In the genomic region with DNA sequence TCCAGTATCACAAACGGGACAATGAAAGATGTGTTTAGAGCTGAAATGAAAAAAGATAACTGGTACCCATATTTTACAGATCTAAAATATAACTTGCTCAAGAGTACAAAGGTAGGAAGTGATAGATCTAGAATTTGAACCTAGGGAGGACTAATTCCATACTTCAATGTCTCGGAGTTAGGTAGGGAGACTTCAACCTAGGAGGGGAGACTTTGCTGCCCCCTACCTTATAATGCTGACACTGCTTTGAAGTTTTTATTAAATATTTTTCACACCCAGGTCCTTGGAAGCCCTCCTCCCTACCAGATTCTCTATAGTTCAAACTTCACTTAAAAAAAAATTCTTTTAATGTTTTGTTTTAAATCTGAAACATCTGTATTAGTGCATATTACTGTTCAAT, we compare ENCODE assay signal across 10 cellular contexts. TPM values are rescaled to one million over a fixed set of nuclear protein-coding genes. Genes with fewer than 3 reads are reported as not detected.
DNase-seq lines count a peak whose midpoint lies in the region; ATAC-seq and TF ChIP-seq lines count a peak whose summit lies in the region.
"Had no signal": no experiment of that assay in that cellular context is flagged by ENCODE, and none has a peak within 500 bp of the region (broad histone marks: within the 10 kb centered on the region; RNA-seq: fewer than 3 reads in every experiment).

No MANE protein-coding gene starts in this region.

- H3K36me3 ChIP-seq in HEK293 (ENCODE audit: control insufficient read depth in 2 of 2, insufficient read depth in 1 of 2, low read length in 2 of 2) (peaks cover 13 to 17% of the 10 kb centered on the region in 2 experiments; a peak in 2 of 3 replicates), kidney epithelial cell (ENCODE audit: control insufficient read depth, insufficient read depth, low read length) (no peaks in the 10 kb centered on the region)

- H3K9me3 ChIP-seq in HEK293 (ENCODE audit: control insufficient read depth, insufficient read depth, low read depth, low read length): no peaks in the 10 kb centered on the region

- H3K4me1 Mint-ChIP-seq in activated naive CD8-positive, alpha-beta T cell treated with anti-CD3 and anti-CD28 coated beads, Interleukin-2, amount 50 U/mL, for 24 hours: peaks cover 20% of the 10 kb centered on the region

- peaks cover 4% of the 10 kb centered on the region for H3K9me3 Mint-ChIP-seq in activated naive CD8-positive, alpha-beta T cell treated with anti-CD3 and anti-CD28 coated beads, Interleukin-2, amount 50 U/mL, for 24 hours
- H3K9me3 Mint-ChIP-seq: effector memory CD8-positive, alpha-beta T cell had no signal

- no peak overlapping the region for H3K27ac Mint-ChIP-seq in activated naive CD8-positive, alpha-beta T cell treated with anti-CD3 and anti-CD28 coated beads, Interleukin-2, amount 50 U/mL, for 24 hours
- H3K27ac Mint-ChIP-seq: effector memory CD8-positive, alpha-beta T cell had no signal

- no peaks in the 10 kb centered on the region for H3K27me3 ChIP-seq in kidney epithelial cell (ENCODE audit: control insufficient read depth, insufficient read depth, low read length)

- ATAC-seq in activated naive CD8-positive, alpha-beta T cell treated with anti-CD3 and anti-CD28 coated beads, Interleukin-2, amount 50 U/mL, for 24 hours: no peak
- ATAC-seq: effector memory CD8-positive, alpha-beta T cell had no signal

- POLR2A ChIA-PET in HEK293 (lab: Yijun Ruan, JAX): no interaction called here

- H3K4me3 ChIP-seq in HEK293 (ENCODE audit: low read depth, low read length): no peak overlapping the region
- H3K4me3 ChIP-seq in kidney epithelial cell (ENCODE audit: low read depth, low read length): no peak overlapping the region

- no peaks in the 10 kb centered on the region for H3K27me3 Mint-ChIP-seq in activated naive CD8-positive, alpha-beta T cell treated with anti-CD3 and anti-CD28 coated beads, Interleukin-2, amount 50 U/mL, for 24 hours
- H3K27me3 Mint-ChIP-seq: effector memory CD8-positive, alpha-beta T cell had no signal

- TF ChIP-seq CTCF in HEK293 (tag by site-specific recombination; IDR thresholded peaks at IDR 0.05): no peak
- TF ChIP-seq CTCF in VCaP (conservative IDR thresholded peaks at IDR 0.05): peak; percentile 59
- TF ChIP-seq CTCF in kidney epithelial cell (IDR thresholded peaks at IDR 0.05; ENCODE audit: insufficient read depth, low read length, poor library complexity, severe bottlenecking): peak; percentile 41

- no peak overlapping the region for H3K27ac ChIP-seq in HEK293 (ENCODE audit: extremely low read depth, low read depth, low read length)
- H3K27ac ChIP-seq in VCaP: no peak overlapping the region

- DNase-seq in Ammon's horn (ENCODE audit: low spot score): peak; percentile 5
- no peak for DNase-seq in kidney epithelial cell (ENCODE audit: low read depth)
- DNase-seq in activated naive CD8-positive, alpha-beta T cell treated with anti-CD3 and anti-CD28 coated beads, Interleukin-2, amount 50 U/mL, for 24 hours: no peak
- no peak for DNase-seq in stimulated activated CD4-positive, alpha-beta T cell treated with anti-CD3 and anti-CD28 coated beads, Interleukin-12 subunit alpha, Interleukin-12 subunit beta, amount 100 ng/mL, for 4 hours
- DNase-seq in dedifferentiated amniotic fluid mesenchymal stem cell (ENCODE audit: extremely low spot score): no peak
- no peak for DNase-seq in activated naive CD4-positive, alpha-beta T cell (lab: John Stamatoyannopoulos, UW)
- DNase-seq: effector memory CD8-positive, alpha-beta T cell; SHP77 had no signal

- H3K4me3 Mint-ChIP-seq in activated naive CD8-positive, alpha-beta T cell treated with anti-CD3 and anti-CD28 coated beads, Interleukin-2, amount 50 U/mL, for 24 hours: no peak overlapping the region
- H3K4me3 Mint-ChIP-seq: effector memory CD8-positive, alpha-beta T cell had no signal

- peaks cover 21% of the 10 kb centered on the region for H3K36me3 Mint-ChIP-seq in activated naive CD8-positive, alpha-beta T cell treated with anti-CD3 and anti-CD28 coated beads, Interleukin-2, amount 50 U/mL, for 24 hours (ENCODE audit: low read depth)

- CTCF ChIA-PET in HEK293 (lab: Yijun Ruan, JAX): interaction anchor here (0.6 to 1.6 kb wide), 9 partner anchors 9 to 585 kb away, joined by 3 to 6 read pairs (median 5); no protein-coding TSS in a partner anchor

- H3K4me1 ChIP-seq in HEK293 (ENCODE audit: control insufficient read depth, insufficient read depth, low read length): no peaks in the 10 kb centered on the region; the same call in 1 of the 2 replicates

TF ChIP-seq in HEK293, 187 proteins besides CTCF, POLR2A, EP300 and RAD21:
- TF ChIP-seq ZNF654 (tag by site-specific recombination; IDR thresholded peaks at IDR 0.05; ENCODE audit: low read depth) (0 out of 2 replicates have a peak, but pooled peaks have one; percentile 3), SETDB1 (IDR thresholded peaks at IDR 0.05; ENCODE audit: insufficient read length, low read length) (no peak), ZNF239 (tag by site-specific recombination; IDR thresholded peaks at IDR 0.05) (no peak)

RNA-seq across cellular contexts. Expression of a gene that starts 58.0 kb away (rescaled TPM):
- 33.8 and 37.2 TPM in 2 replicates for total RNA-seq in kidney epithelial cell
